Comparison of ENCODE assay signal across 15 cellular contexts in genomic region chrX:2705036-2705435, GRCh38. TPM values are rescaled to one million over a fixed set of nuclear protein-coding genes. Genes with fewer than 3 reads are reported as not detected.
A peak's percentile ranks its signal among the peaks of the same experiment; 100 is the strongest.
DNase-seq lines count a peak whose midpoint lies in the region; ATAC-seq and TF ChIP-seq lines count a peak whose summit lies in the region.
"Had no signal": no experiment of that assay in that cellular context is flagged by ENCODE, and none has a peak within 500 bp of the region (broad histone marks: within the 10 kb centered on the region; RNA-seq: fewer than 3 reads in every experiment).

No MANE protein-coding gene starts in this region.

- no peak for ATAC-seq in HG02571 (IDR thresholded peaks at IDR 0.05; ENCODE audit: unreplicated experiment)
- ATAC-seq: Panc1 had no signal

- H2AK5ac ChIP-seq in neuronal stem cell (ENCODE audit: low read depth, low read length): no peak overlapping the region

- no peak overlapping the region for H2BK12ac ChIP-seq in neuronal stem cell (ENCODE audit: low read length)

- no CpG with 5 or more reads among the region's 8 CpGs for WGBS in neuronal stem cell (ENCODE audit: extremely low coverage in 2 of 2, insufficient read length in 2 of 2, insufficient replicate concordance in 1 of 2), 2 donors

- no peak overlapping the region for H3K4ac ChIP-seq in neuronal stem cell (ENCODE audit: low read length)

- no peak overlapping the region for H4K8ac ChIP-seq in neuronal stem cell (ENCODE audit: low read depth, low read length)

- H3K79me1 ChIP-seq in neuronal stem cell (ENCODE audit: low read depth, low read length): peaks cover 11% of the 10 kb centered on the region

- H3K27me3 ChIP-seq in fibroblast of lung (ENCODE audit: control insufficient read depth, insufficient read depth, low read length): no peaks in the 10 kb centered on the region
- H3K27me3 ChIP-seq in neuronal stem cell (ENCODE audit: control insufficient read depth in 3 of 3, insufficient read depth in 3 of 3, low read depth in 1 of 3, low read length in 3 of 3): no peaks in the 10 kb centered on the region

- H4K20me1 ChIP-seq in fibroblast of lung (ENCODE audit: control insufficient read depth, extremely low read depth, insufficient read depth, low read length): peaks cover 5% of the 10 kb centered on the region

- TF ChIP-seq CTCF in VCaP (conservative IDR thresholded peaks at IDR 0.05) (no peak), fibroblast of lung (conservative IDR thresholded peaks at IDR 0.05 in 1 of 2, IDR thresholded peaks at IDR 0.05 in 1 of 2; ENCODE audit: low read depth in 1 of 2, low read length in 2 of 2) (no peak)

- H3K4me2 ChIP-seq in fibroblast of lung (ENCODE audit: extremely low read depth, insufficient read depth, low read length) (no peak overlapping the region), neuronal stem cell (ENCODE audit: insufficient read depth, low read length, poor library complexity, severe bottlenecking) (no peak overlapping the region)

- no peak overlapping the region for H2BK15ac ChIP-seq in neuronal stem cell (ENCODE audit: low read length)

- no peak overlapping the region for H2BK120ac ChIP-seq in neuronal stem cell (ENCODE audit: low read depth, low read length)

- H3K14ac ChIP-seq in neuronal stem cell (ENCODE audit: low read length): no peak overlapping the region

- H2BK5ac ChIP-seq in neuronal stem cell (ENCODE audit: low read length): no peak overlapping the region

- H3K79me2 ChIP-seq in fibroblast of lung (ENCODE audit: control insufficient read depth, insufficient read depth, low read length): peaks cover 92% of the 10 kb centered on the region

- H3K18ac ChIP-seq in neuronal stem cell (ENCODE audit: low read length): peak overlapping the region; percentile 32

- H3K23ac ChIP-seq in neuronal stem cell (ENCODE audit: low read depth, low read length, poor library complexity): no peak overlapping the region

- no peak overlapping the region for H4K91ac ChIP-seq in neuronal stem cell (ENCODE audit: low read depth, low read length, poor library complexity)

- no peak overlapping the region for H3K9ac ChIP-seq in fibroblast of lung (ENCODE audit: insufficient read depth, low read length)
- no peak overlapping the region for H3K9ac ChIP-seq in neuronal stem cell (ENCODE audit: low read depth, low read length, poor library complexity)

- H3K36me3 ChIP-seq in fibroblast of lung (ENCODE audit: control insufficient read depth, insufficient read depth, low read length) (no peaks in the 10 kb centered on the region), neuronal stem cell (replicated peaks in 1 of 2; ENCODE audit: control insufficient read depth in 2 of 2, insufficient read depth in 2 of 2, low read length in 2 of 2) (peaks cover 7 to 11% of the 10 kb centered on the region in 2 donors)

- no peak overlapping the region for H3K4me3 ChIP-seq in fibroblast of lung (replicated peaks in 1 of 4; ENCODE audit: control extremely low read depth in 1 of 4, insufficient read depth in 1 of 4, low read depth in 3 of 4, low read length in 4 of 4)
- no peak overlapping the region for H3K4me3 ChIP-seq in neuronal stem cell (ENCODE audit: low read length in 2 of 2)
- H3K4me3 ChIP-seq: HAP-1 had no signal

- H3K4me1 ChIP-seq in fibroblast of lung (ENCODE audit: control insufficient read depth, extremely low read depth, insufficient read depth, low read length) (peaks cover 37% of the 10 kb centered on the region), neuronal stem cell (ENCODE audit: control insufficient read depth in 2 of 2, insufficient read depth in 1 of 2, low read depth in 1 of 2, low read length in 2 of 2) (peaks cover 34 to 58% of the 10 kb centered on the region in 2 donors)

- DNase-seq in CD1c-positive myeloid dendritic cell (ENCODE audit: extremely low spot score): peak; percentile 27
- peak; percentile 31 to 54 for DNase-seq in fibroblast of lung (ENCODE audit: low read depth in 2 of 2)
- DNase-seq in neuronal stem cell (ENCODE audit: low spot score): no peak
- no peak for DNase-seq in NCI-H1930 (lab: John Stamatoyannopoulos, UW)
- no peak for DNase-seq in effector CD4-positive, alpha-beta T cell
- DNase-seq in stimulated activated CD4-positive, alpha-beta T cell treated with anti-CD3 and anti-CD28 coated beads, Interleukin-1b, Interleukin-23, amount 100 ng/mL, for 48 hours: no peak
- DNase-seq: activated CD4-positive, alpha-beta T cell treated with anti-CD3 and anti-CD28 coated beads for 4 hours; DMS 273 treated with DMSO at 0.1 percent for 48 hours; NCI-H1694 treated with DMSO at 0.1 percent for 48 hours had no signal

- H2AFZ ChIP-seq in fibroblast of lung (ENCODE audit: low read length) (no peak overlapping the region), neuronal stem cell (ENCODE audit: low read length) (peak overlapping the region; percentile 2)

- H3K27ac ChIP-seq in VCaP (peak overlapping the region; percentile 60), fibroblast of lung (ENCODE audit: insufficient read depth, low read length) (peak overlapping the region; percentile 17), neuronal stem cell (replicated peaks; ENCODE audit: low read length) (no peak overlapping the region)
- H3K27ac ChIP-seq: HL-60 had no signal

- no peaks in the 10 kb centered on the region for H3K9me3 ChIP-seq in fibroblast of lung (ENCODE audit: control insufficient read depth, insufficient read depth, low read depth, low read length)
- H3K9me3 ChIP-seq in neuronal stem cell (replicated peaks in 1 of 2; ENCODE audit: control insufficient read depth in 2 of 2, insufficient read depth in 1 of 2, low read depth in 1 of 2, low read length in 2 of 2): peaks cover 0 to 3% of the 10 kb centered on the region in 2 donors
- H3K9me3 ChIP-seq: HAP-1 had no signal

RNA-seq across cellular contexts. Expression of gene CD99, which starts 13.9 kb away (rescaled TPM):
- 177 TPM in 2 replicates for total RNA-seq in fibroblast of lung
- polyA plus RNA-seq in fibroblast of lung: 477 and 551 TPM in 2 replicates
- 776 and 1,003 TPM in 2 replicates for polyA plus RNA-seq in fibroblast of lung (2012)
- 188 and 274 TPM in 2 replicates for polyA minus RNA-seq in fibroblast of lung (ENCODE audit: low replicate concordance)
- 460 TPM for polyA plus RNA-seq in neuronal stem cell (2013, experiment 1 of 2)
- 454 TPM for polyA plus RNA-seq in neuronal stem cell (2013, experiment 2 of 2)

RNA-seq across cellular contexts. Expression of gene XG, which starts 46.8 kb away (rescaled TPM):
- total RNA-seq in fibroblast of lung: 1.3 and 4.1 TPM in 2 replicates
- polyA plus RNA-seq in fibroblast of lung: 2.7 and 3.6 TPM in 2 replicates
- polyA plus RNA-seq in fibroblast of lung (2012): 2.7 and 3.1 TPM in 2 replicates
- polyA minus RNA-seq in fibroblast of lung (ENCODE audit: low replicate concordance): 1.8 TPM in 1 of 2 replicates, not detected in the other
- not detected for polyA plus RNA-seq in neuronal stem cell (2013, experiment 1 of 2)
- polyA plus RNA-seq in neuronal stem cell (2013, experiment 2 of 2): 0.03 TPM
- total RNA-seq: cerebellum had no signal

Comparison
In these comparisons a context has a peak if more than half of its experiments do, and no peak if none do; other contexts are left out.
1. DNase-seq: peak in CD1c-positive myeloid dendritic cell (single experiment) and fibroblast of lung (2 of 2); none in neuronal stem cell (single experiment), NCI-H1930 (0 of 2), effector CD4-positive, alpha-beta T cell (single experiment) and stimulated activated CD4-positive, alpha-beta T cell treated with anti-CD3 and anti-CD28 coated beads, Interleukin-1b, Interleukin-23, amount 100 ng/mL, for 48 hours (single experiment).